ENCODE assay signal across 9 cellular contexts in the genomic region with DNA sequence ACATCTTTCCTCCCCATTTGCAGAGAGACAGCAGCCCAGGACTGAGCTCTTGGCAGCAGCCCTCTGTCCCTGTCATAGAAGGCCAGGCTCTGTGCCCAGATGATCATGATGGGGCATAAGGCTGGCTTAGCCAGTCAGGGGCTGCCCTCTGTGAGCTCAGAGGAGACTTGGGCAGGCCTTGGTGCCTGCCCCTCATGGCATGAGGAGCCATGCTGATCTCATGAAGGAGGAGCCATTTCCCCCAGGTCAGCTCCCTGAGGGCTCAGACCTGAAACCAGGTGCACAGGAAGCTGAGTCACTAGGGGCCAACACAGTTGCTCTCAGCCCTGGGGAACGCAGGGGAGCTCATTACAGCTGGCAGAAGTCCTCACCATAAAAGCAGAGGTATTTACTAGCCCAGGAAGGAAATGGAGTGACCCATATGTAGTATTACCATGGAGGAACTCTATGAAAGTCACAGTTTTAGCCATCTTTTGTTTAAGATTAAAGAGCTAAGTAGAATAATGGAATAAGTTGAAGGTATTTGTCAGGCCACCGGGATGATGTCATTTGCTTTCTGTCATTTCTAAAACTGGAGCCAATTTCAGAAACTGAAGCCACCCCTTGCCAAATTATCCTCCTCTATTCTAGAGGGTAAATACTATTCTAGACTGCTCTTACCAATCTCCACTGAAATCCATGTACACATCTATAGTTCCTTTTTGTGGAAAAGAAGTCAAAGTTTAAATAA.
DNase-seq lines count a peak whose midpoint lies in the region; ATAC-seq, FAIRE-seq and TF ChIP-seq lines count a peak whose summit lies in the region.
"Had no signal": no experiment of that assay in that cellular context is flagged by ENCODE, and none has a peak within 500 bp of the region (broad histone marks: within the 10 kb centered on the region; RNA-seq: fewer than 3 reads in every experiment).

No MANE protein-coding gene starts in this region.

- DNase-seq in activated T-cell treated with anti-CD3 and anti-CD28 coated beads, Interleukin-2, amount 50 U/mL, for 48 hours, result peak; percentile 23 to 28
- DNase-seq in activated T-cell treated with anti-CD3 and anti-CD28 coated beads for 4 hours (no peak), RPMI7951 (ENCODE audit: low read depth) (peak; percentile 67), D721Med (ENCODE audit: insufficient read length, low spot score) (no peak), T-helper 9 cell (no peak), AG20443 (ENCODE audit: low spot score) (no peak)
- peak; percentile 32 for DNase-seq in stimulated activated CD8-positive, alpha-beta memory T cell treated with anti-CD3 and anti-CD28 coated beads, Interleukin-4, amount 100 ng/mL, for 48 hours
- DNase-seq: NCI-H446 treated with DMSO at 0.1 percent for 48 hours had no signal

- FAIRE-seq in D721Med (lab: Jason Lieb, UNC), result no peak

- TF ChIP-seq CTCF in D721Med (IDR thresholded peaks at IDR 0.05; ENCODE audit: insufficient read depth, missing control alignments), result no peak

- ATAC-seq in HG02763 (IDR thresholded peaks at IDR 0.05; ENCODE audit: unreplicated experiment), result peak; percentile 94

Comparison
In these comparisons a context has a peak if more than half of its experiments do, and no peak if none do; other contexts are left out.
1. DNase-seq: peak in activated T-cell treated with anti-CD3 and anti-CD28 coated beads, Interleukin-2, amount 50 U/mL, for 48 hours (2 of 2), RPMI7951 (single experiment) and stimulated activated CD8-positive, alpha-beta memory T cell treated with anti-CD3 and anti-CD28 coated beads, Interleukin-4, amount 100 ng/mL, for 48 hours (single experiment); none in activated T-cell treated with anti-CD3 and anti-CD28 coated beads for 4 hours (single experiment), D721Med (single experiment), T-helper 9 cell (single experiment) and AG20443 (single experiment).